In genomic region chr7:99420213-99420612, GRCh38 we compare ENCODE assay signal across 19 cellular contexts.
"Had no signal": no experiment of that assay in that cellular context is flagged by ENCODE, and none has a peak within 500 bp of the region (broad histone marks: within the 10 kb centered on the region; RNA-seq: fewer than 3 reads in every experiment).

No MANE protein-coding gene starts in this region.

- H3K4me2 ChIP-seq: smooth muscle cell had no signal

- H3K27me3 ChIP-seq: ascending aorta, breast epithelium, esophagus muscularis mucosa, gastroesophageal sphincter, heart right ventricle, ovary had no signal

- H3K4me1 ChIP-seq: ascending aorta, breast epithelium, heart right ventricle had no signal

- H3K4me3 Mint-ChIP-seq: activated CD4-positive, alpha-beta T cell treated with anti-CD3 and anti-CD28 coated beads for 36 hours; immature natural killer cell; WTC11 had no signal

- H3K9me3 ChIP-seq: ascending aorta, breast epithelium, esophagus muscularis mucosa, gastroesophageal sphincter, heart right ventricle, ovary had no signal

- H3K27ac ChIP-seq: ascending aorta, breast epithelium, esophagus muscularis mucosa, gastroesophageal sphincter, heart right ventricle, ovary had no signal

- H3K27ac Mint-ChIP-seq: activated CD4-positive, alpha-beta T cell treated with anti-CD3 and anti-CD28 coated beads for 36 hours; activated T-helper 2 cell treated with anti-CD3 and anti-CD28 coated beads, Interferon-gamma antibody, Interleukin-2, Interleukin-4, amounts not matched to agents 10 μg/mL and 5 μg/mL and 100 μg/mL, durations not matched to agents 14 hours and 24 hours and 36 hours; WTC11 had no signal

- H3K9me3 Mint-ChIP-seq: activated T-helper 2 cell treated with anti-CD3 and anti-CD28 coated beads, Interferon-gamma antibody, Interleukin-2, Interleukin-4, amounts not matched to agents 10 μg/mL and 5 μg/mL and 100 μg/mL, durations not matched to agents 14 hours and 24 hours and 36 hours; immature natural killer cell had no signal

- DNase-seq: activated CD4-positive, alpha-beta T cell treated with anti-CD3 and anti-CD28 coated beads for 36 hours; activated CD4-positive, alpha-beta T cell treated with anti-CD3 and anti-CD28 coated beads, Interleukin-2, amount 50 U/mL, for 48 hours; activated naive CD4-positive, alpha-beta T cell treated with anti-CD3 and anti-CD28 coated beads, Interleukin-2, amount 50 U/mL, for 16 hours; activated T-cell treated with anti-CD3 and anti-CD28 coated beads for 4 hours; cerebellar nuclear complex; effector CD4-positive, alpha-beta T cell; heart right ventricle; immature natural killer cell; kidney glomerular epithelial cell; left ventricle myocardium superior; ovary; stimulated activated CD4-positive, alpha-beta T cell treated with anti-CD3 and anti-CD28 coated beads, Interleukin-4, amount 100 ng/mL, for 1 hour had no signal

- H3K36me3 ChIP-seq: ovary had no signal

- H3K27me3 Mint-ChIP-seq: activated CD4-positive, alpha-beta T cell treated with anti-CD3 and anti-CD28 coated beads for 36 hours had no signal

- H3K4me3 ChIP-seq: ascending aorta, breast epithelium, esophagus muscularis mucosa, gastroesophageal sphincter, heart right ventricle, ovary, smooth muscle cell had no signal

- ATAC-seq: activated CD4-positive, alpha-beta T cell treated with anti-CD3 and anti-CD28 coated beads for 36 hours; gastroesophageal sphincter; left ventricle myocardium superior; WTC11 had no signal
